Comparison of ENCODE assay signal across 9 cellular contexts in the genomic region with DNA sequence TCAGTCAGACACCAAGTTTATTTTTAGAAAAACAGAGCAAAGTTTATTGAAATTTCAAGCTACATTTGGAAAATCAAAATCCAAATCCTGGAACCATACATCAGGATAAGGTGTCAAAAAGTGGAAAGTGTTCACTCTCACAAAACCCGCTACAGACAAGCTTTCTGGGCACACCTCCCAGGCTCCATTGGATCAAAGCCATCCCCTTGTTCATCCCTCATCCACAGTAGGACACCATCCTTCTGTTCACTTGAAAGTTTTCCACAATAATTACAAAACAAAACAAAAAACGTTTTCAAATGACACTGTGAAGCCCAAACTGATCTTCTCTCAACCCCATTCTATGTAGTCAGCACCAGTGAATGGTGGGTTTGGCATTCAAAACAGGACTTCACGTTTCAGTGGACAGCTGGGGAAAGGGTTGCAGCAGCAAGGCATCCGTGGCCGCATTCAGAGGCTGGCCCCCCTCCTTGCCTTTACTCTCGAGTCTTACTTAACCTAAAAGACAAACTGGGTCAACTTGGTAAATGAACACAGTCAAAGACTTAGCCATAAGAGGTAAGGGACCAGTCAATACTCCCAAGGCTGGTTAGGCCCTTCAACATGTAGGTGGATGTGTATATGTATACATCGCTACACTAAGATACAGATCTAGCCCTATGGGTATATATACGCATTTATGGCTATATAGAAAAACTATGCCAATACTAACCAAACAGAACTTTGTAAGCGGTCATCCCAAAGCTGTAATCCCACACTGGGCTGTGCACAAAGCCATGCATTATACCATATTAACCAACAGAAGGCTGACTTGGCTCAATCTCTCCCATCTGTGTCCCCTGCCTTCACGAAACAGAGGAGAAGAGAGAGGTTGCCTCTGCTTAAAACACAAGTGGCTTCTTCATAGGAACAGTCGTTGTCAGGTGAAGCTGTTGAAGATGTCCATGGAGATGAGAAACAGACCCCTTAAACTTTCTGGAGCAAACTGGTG.
A peak's percentile ranks its signal among the peaks of the same experiment; 100 is the strongest.
DNase-seq lines count a peak whose midpoint lies in the region; ATAC-seq and TF ChIP-seq lines count a peak whose summit lies in the region.
"Had no signal": no experiment of that assay in that cellular context is flagged by ENCODE, and none has a peak within 500 bp of the region (broad histone marks: within the 10 kb centered on the region; RNA-seq: fewer than 3 reads in every experiment).

No MANE protein-coding gene starts in this region.

- H3K4me1 Mint-ChIP-seq in endodermal cell (peaks cover 20% of the 10 kb centered on the region), neural crest cell (peaks cover 31% of the 10 kb centered on the region)

- no peaks in the 10 kb centered on the region for H3K36me3 ChIP-seq in endodermal cell (ENCODE audit: control insufficient read depth, insufficient read depth, low read length)

- ATAC-seq in GM19023 (IDR thresholded peaks at IDR 0.05; ENCODE audit: unreplicated experiment) (no peak), HG03442 (IDR thresholded peaks at IDR 0.05; ENCODE audit: unreplicated experiment) (no peak)

- no peak for TF ChIP-seq CTCF in C4-2B (conservative IDR thresholded peaks at IDR 0.05)
- TF ChIP-seq CTCF in endodermal cell (conservative IDR thresholded peaks at IDR 0.05), result no peak
- TF ChIP-seq CTCF in neural crest cell (conservative IDR thresholded peaks at IDR 0.05), result no peak

- peak; percentile 58 for DNase-seq in NCI-H446 treated with DMSO at 0.1 percent for 48 hours (lab: John Stamatoyannopoulos, UW)
- peak; percentile 33 for DNase-seq in endodermal cell
- no peak for DNase-seq in neural crest cell (ENCODE audit: low read depth, low spot score)
- no peak for DNase-seq in amygdala (lab: John Stamatoyannopoulos, UW)
- DNase-seq in COR-L47 (lab: John Stamatoyannopoulos, UW), result no peak
- DNase-seq: cortex of kidney had no signal

- H3K27ac ChIP-seq in C4-2B, result peak overlapping the region; percentile 11; the same call in 1 of the 2 replicates
- H3K27ac ChIP-seq in endodermal cell (ENCODE audit: low read depth, low read length), result no peak overlapping the region

- H3K9ac ChIP-seq in endodermal cell (ENCODE audit: extremely low read depth, low read length, poor library complexity, severe bottlenecking), result no peak overlapping the region

- H3K27me3 ChIP-seq in endodermal cell (ENCODE audit: control insufficient read depth, insufficient read depth, low read length, poor library complexity, severe bottlenecking), result peaks cover 14% of the 10 kb centered on the region

- H3K4me3 Mint-ChIP-seq in endodermal cell (no peak overlapping the region), neural crest cell (peak overlapping the region; percentile 31)

- no peaks in the 10 kb centered on the region for H3K4me1 ChIP-seq in endodermal cell (ENCODE audit: control insufficient read depth, insufficient read depth, low read length)

- H3K27me3 Mint-ChIP-seq in endodermal cell (ENCODE audit: insufficient read depth) (peaks cover 26% of the 10 kb centered on the region), neural crest cell (ENCODE audit: low read depth) (no peaks in the 10 kb centered on the region)

- WGBS in endodermal cell (ENCODE audit: insufficient coverage in 1 of 2, insufficient read length in 1 of 2), 2 experiments, result 90 to 100% methylated on average over 2 to 10 of the region's 11 CpGs

- H3K27ac Mint-ChIP-seq in endodermal cell, result no peak overlapping the region
- H3K27ac Mint-ChIP-seq in neural crest cell (ENCODE audit: unreplicated experiment), result no peak overlapping the region

- H3K4me3 ChIP-seq in endodermal cell (ENCODE audit: low read length), result no peak overlapping the region

- H3K9me3 ChIP-seq in endodermal cell (ENCODE audit: control insufficient read depth, low read length), result no peaks in the 10 kb centered on the region

- H3K9me3 Mint-ChIP-seq in endodermal cell (no peaks in the 10 kb centered on the region), neural crest cell (no peaks in the 10 kb centered on the region)

- H3K36me3 Mint-ChIP-seq in endodermal cell (ENCODE audit: low read depth), result no peaks in the 10 kb centered on the region
- no peaks in the 10 kb centered on the region for H3K36me3 Mint-ChIP-seq in neural crest cell (ENCODE audit: low read depth)

Comparison
In these comparisons a context has a peak if more than half of its experiments do, and no peak if none do; other contexts are left out.
1. DNase-seq: peak in NCI-H446 treated with DMSO at 0.1 percent for 48 hours (single experiment) and endodermal cell (single experiment); none in neural crest cell (single experiment), amygdala (0 of 56) and COR-L47 (single experiment).